In the genomic region with DNA sequence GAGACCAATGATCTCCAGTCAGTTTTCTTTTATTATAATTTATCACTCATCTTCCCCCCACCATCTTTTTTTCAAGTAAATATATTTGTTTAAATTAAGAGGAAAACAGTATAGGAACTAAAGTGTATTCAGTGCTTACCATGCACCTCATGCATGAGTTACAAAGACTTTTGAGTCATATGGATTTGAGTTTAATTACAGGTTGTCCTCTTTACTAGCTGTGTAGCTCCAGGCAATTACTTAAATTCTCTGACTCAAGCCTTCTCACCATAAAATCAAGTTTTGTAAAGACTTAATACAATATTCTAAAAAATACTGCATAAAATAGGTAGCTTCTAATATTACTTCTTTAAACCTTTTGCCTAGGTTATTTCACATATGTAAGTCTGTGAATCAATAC, we compare ENCODE assay signal across 33 cellular contexts.
"Had no signal": no experiment of that assay in that cellular context is flagged by ENCODE, and none has a peak within 500 bp of the region (broad histone marks: within the 10 kb centered on the region; RNA-seq: fewer than 3 reads in every experiment).

No MANE protein-coding gene starts in this region.

- H3K27me3 Mint-ChIP-seq: activated CD8-positive, alpha-beta memory T cell treated with anti-CD3 and anti-CD28 coated beads, Interleukin-2, amount 10 ng/mL, durations not matched to agents 7 days and 5 days; activated naive CD8-positive, alpha-beta T cell treated with anti-CD3 and anti-CD28 coated beads for 36 hours had no signal

- H3K27ac ChIP-seq: adrenal gland, body of pancreas, cardiac muscle cell, colonic mucosa, esophagus muscularis mucosa, gastroesophageal sphincter, heart right ventricle had no signal

- H3K4me3 ChIP-seq: adrenal gland, body of pancreas, cardiac muscle cell, colonic mucosa, esophagus muscularis mucosa, gastroesophageal sphincter, heart right ventricle had no signal

- H3K4me1 Mint-ChIP-seq: activated CD4-positive, alpha-beta T cell treated with anti-CD3 and anti-CD28 coated beads for 36 hours; activated CD4-positive, alpha-beta T cell treated with anti-CD3 and anti-CD28 coated beads, Interleukin-2, amount 10 ng/mL, durations not matched to agents 24 days and 14 days; activated CD8-positive, alpha-beta memory T cell treated with anti-CD3 and anti-CD28 coated beads, Interleukin-2, amount 10 ng/mL, durations not matched to agents 7 days and 5 days; activated naive CD4-positive, alpha-beta T cell treated with anti-CD3 and anti-CD28 coated beads, Interleukin-2, amount 50 U/mL, for 24 hours; activated naive CD8-positive, alpha-beta T cell treated with anti-CD3 and anti-CD28 coated beads for 36 hours; activated naive CD8-positive, alpha-beta T cell treated with anti-CD3 and anti-CD28 coated beads, Interleukin-2, amount 50 U/mL, for 24 hours had no signal

- H3K9me3 Mint-ChIP-seq: activated CD4-positive, alpha-beta memory T cell treated with anti-CD3 and anti-CD28 coated beads for 36 hours; activated CD4-positive, alpha-beta T cell treated with anti-CD3 and anti-CD28 coated beads, Interleukin-2, amount 10 ng/mL, durations not matched to agents 24 days and 14 days; activated naive CD4-positive, alpha-beta T cell treated with anti-CD3 and anti-CD28 coated beads for 36 hours; activated naive CD8-positive, alpha-beta T cell treated with anti-CD3 and anti-CD28 coated beads for 36 hours; activated naive CD8-positive, alpha-beta T cell treated with anti-CD3 and anti-CD28 coated beads, Interleukin-2, amount 50 U/mL, for 24 hours; activated T-helper 1 cell treated with anti-CD3 and anti-CD28 coated beads, Interleukin-12 subunit alpha, Interleukin-12 subunit beta, Interleukin-2, Interleukin-4 antibody, amounts not matched to agents 30 ng/mL and 10 ng/mL and 1 ng/mL, durations not matched to agents 14 hours and 24 hours and 36 hours; activated T-helper 2 cell treated with anti-CD3 and anti-CD28 coated beads, Interferon-gamma antibody, Interleukin-2, Interleukin-4, amounts not matched to agents 10 μg/mL and 5 μg/mL and 100 μg/mL, durations not matched to agents 14 hours and 24 hours and 36 hours had no signal

- H3K36me3 Mint-ChIP-seq: activated CD4-positive, alpha-beta memory T cell treated with anti-CD3 and anti-CD28 coated beads for 36 hours; activated CD8-positive, alpha-beta memory T cell treated with anti-CD3 and anti-CD28 coated beads, Interleukin-2, amount 10 ng/mL, durations not matched to agents 7 days and 5 days; activated naive CD4-positive, alpha-beta T cell treated with anti-CD3 and anti-CD28 coated beads, Interleukin-2, amount 50 U/mL, for 24 hours; activated naive CD8-positive, alpha-beta T cell treated with anti-CD3 and anti-CD28 coated beads for 36 hours had no signal

- FAIRE-seq: endometrium, endothelial cell of umbilical vein had no signal

- H3K27ac Mint-ChIP-seq: activated CD4-positive, alpha-beta memory T cell treated with anti-CD3 and anti-CD28 coated beads for 36 hours; activated CD4-positive, alpha-beta T cell treated with anti-CD3 and anti-CD28 coated beads for 36 hours; activated CD4-positive, alpha-beta T cell treated with anti-CD3 and anti-CD28 coated beads, Interleukin-2, amount 10 ng/mL, durations not matched to agents 24 days and 14 days; activated CD8-positive, alpha-beta memory T cell treated with anti-CD3 and anti-CD28 coated beads, Interleukin-2, amount 10 ng/mL, durations not matched to agents 7 days and 5 days; activated CD8-positive, alpha-beta T cell treated with anti-CD3 and anti-CD28 coated beads, Interleukin-2, amount 10 ng/mL, durations not matched to agents 7 days and 5 days; activated naive CD4-positive, alpha-beta T cell treated with anti-CD3 and anti-CD28 coated beads for 36 hours; activated naive CD4-positive, alpha-beta T cell treated with anti-CD3 and anti-CD28 coated beads, Interleukin-2, amount 50 U/mL, for 24 hours; activated naive CD8-positive, alpha-beta T cell treated with anti-CD3 and anti-CD28 coated beads for 36 hours; activated naive CD8-positive, alpha-beta T cell treated with anti-CD3 and anti-CD28 coated beads, Interleukin-2, amount 50 U/mL, for 24 hours; activated T-helper 1 cell treated with anti-CD3 and anti-CD28 coated beads, Interleukin-12 subunit alpha, Interleukin-12 subunit beta, Interleukin-2, Interleukin-4 antibody, amounts not matched to agents 30 ng/mL and 10 ng/mL and 1 ng/mL, durations not matched to agents 14 hours and 24 hours and 36 hours; activated T-helper 2 cell treated with anti-CD3 and anti-CD28 coated beads, Interferon-gamma antibody, Interleukin-2, Interleukin-4, amounts not matched to agents 10 μg/mL and 5 μg/mL and 100 μg/mL, durations not matched to agents 14 hours and 24 hours and 36 hours had no signal

- H3K27me3 ChIP-seq: adrenal gland, body of pancreas, cardiac muscle cell, colonic mucosa, esophagus muscularis mucosa, gastroesophageal sphincter, heart right ventricle had no signal

- H3K4me3 Mint-ChIP-seq: activated CD4-positive, alpha-beta memory T cell treated with anti-CD3 and anti-CD28 coated beads for 36 hours; activated CD4-positive, alpha-beta T cell treated with anti-CD3 and anti-CD28 coated beads for 36 hours; activated CD4-positive, alpha-beta T cell treated with anti-CD3 and anti-CD28 coated beads, Interleukin-2, amount 10 ng/mL, durations not matched to agents 24 days and 14 days; activated CD8-positive, alpha-beta memory T cell treated with anti-CD3 and anti-CD28 coated beads, Interleukin-2, amount 10 ng/mL, durations not matched to agents 7 days and 5 days; activated CD8-positive, alpha-beta T cell treated with anti-CD3 and anti-CD28 coated beads, Interleukin-2, amount 10 ng/mL, durations not matched to agents 7 days and 5 days; activated naive CD4-positive, alpha-beta T cell treated with anti-CD3 and anti-CD28 coated beads for 36 hours; activated naive CD4-positive, alpha-beta T cell treated with anti-CD3 and anti-CD28 coated beads, Interleukin-2, amount 50 U/mL, for 24 hours; activated naive CD8-positive, alpha-beta T cell treated with anti-CD3 and anti-CD28 coated beads for 36 hours; activated naive CD8-positive, alpha-beta T cell treated with anti-CD3 and anti-CD28 coated beads, Interleukin-2, amount 50 U/mL, for 24 hours; activated T-helper 1 cell treated with anti-CD3 and anti-CD28 coated beads, Interleukin-12 subunit alpha, Interleukin-12 subunit beta, Interleukin-2, Interleukin-4 antibody, amounts not matched to agents 30 ng/mL and 10 ng/mL and 1 ng/mL, durations not matched to agents 14 hours and 24 hours and 36 hours had no signal

- H3K9me3 ChIP-seq: adrenal gland, body of pancreas, colonic mucosa, esophagus muscularis mucosa, gastroesophageal sphincter, heart right ventricle had no signal

- H3K4me1 ChIP-seq: adrenal gland, body of pancreas, colonic mucosa, esophagus muscularis mucosa, gastroesophageal sphincter, heart right ventricle had no signal

- DNase-seq: activated CD4-positive, alpha-beta memory T cell treated with anti-CD3 and anti-CD28 coated beads for 36 hours; activated CD4-positive, alpha-beta T cell treated with anti-CD3 and anti-CD28 coated beads for 36 hours; activated CD4-positive, alpha-beta T cell treated with anti-CD3 and anti-CD28 coated beads, Interleukin-2, amount 10 ng/mL, durations not matched to agents 24 days and 14 days; activated CD4-positive, CD25-positive, alpha-beta regulatory T cell; activated CD4-positive, CD25-positive, alpha-beta regulatory T cell treated with anti-CD3 and anti-CD28 coated beads, Interleukin-2, amount 50 U/mL, for 72 hours; activated CD8-positive, alpha-beta memory T cell treated with anti-CD3 and anti-CD28 coated beads, Interleukin-2, amount 10 ng/mL, durations not matched to agents 7 days and 5 days; activated CD8-positive, alpha-beta memory T cell treated with anti-CD3 and anti-CD28 coated beads, Interleukin-2, amount 50 U/mL, for 4 hours; activated CD8-positive, alpha-beta T cell treated with anti-CD3 and anti-CD28 coated beads, Interleukin-2, amount 10 ng/mL, durations not matched to agents 7 days and 5 days; activated effector memory CD4-positive, alpha-beta T cell treated with anti-CD3 and anti-CD28 coated beads, Interleukin-2, amount 50 U/mL, for 16 hours; activated naive CD4-positive, alpha-beta T cell treated with anti-CD3 and anti-CD28 coated beads for 36 hours; activated naive CD8-positive, alpha-beta T cell treated with anti-CD3 and anti-CD28 coated beads for 36 hours; activated naive CD8-positive, alpha-beta T cell treated with anti-CD3 and anti-CD28 coated beads, Interleukin-2, amount 50 U/mL, for 24 hours; activated T-cell treated with anti-CD3 and anti-CD28 coated beads, Interleukin-2, amount 50 U/mL, for 1 hour; activated T-cell treated with anti-CD3 and anti-CD28 coated beads, Interleukin-2, amount 50 U/mL, for 48 hours; adrenal gland; amygdala; aorta; body of pancreas; central memory CD4-positive, alpha-beta T cell; cerebellar nuclear complex; colonic mucosa; effector CD8-positive, alpha-beta T cell; foreskin melanocyte; heart right ventricle; T-helper 2 cell had no signal

- H3K36me3 ChIP-seq: adrenal gland, cardiac muscle cell, colonic mucosa, esophagus muscularis mucosa, gastroesophageal sphincter, heart right ventricle had no signal

- ATAC-seq: activated CD4-positive, alpha-beta T cell treated with anti-CD3 and anti-CD28 coated beads for 36 hours; activated CD8-positive, alpha-beta memory T cell treated with anti-CD3 and anti-CD28 coated beads, Interleukin-2, amount 10 ng/mL, durations not matched to agents 7 days and 5 days; activated CD8-positive, alpha-beta T cell treated with anti-CD3 and anti-CD28 coated beads, Interleukin-2, amount 10 ng/mL, durations not matched to agents 7 days and 5 days; activated naive CD8-positive, alpha-beta T cell treated with anti-CD3 and anti-CD28 coated beads, Interleukin-2, amount 50 U/mL, for 24 hours; body of pancreas; gastroesophageal sphincter; heart right ventricle had no signal
